13 cellular contexts compared by ENCODE assay signal in the genomic region with DNA sequence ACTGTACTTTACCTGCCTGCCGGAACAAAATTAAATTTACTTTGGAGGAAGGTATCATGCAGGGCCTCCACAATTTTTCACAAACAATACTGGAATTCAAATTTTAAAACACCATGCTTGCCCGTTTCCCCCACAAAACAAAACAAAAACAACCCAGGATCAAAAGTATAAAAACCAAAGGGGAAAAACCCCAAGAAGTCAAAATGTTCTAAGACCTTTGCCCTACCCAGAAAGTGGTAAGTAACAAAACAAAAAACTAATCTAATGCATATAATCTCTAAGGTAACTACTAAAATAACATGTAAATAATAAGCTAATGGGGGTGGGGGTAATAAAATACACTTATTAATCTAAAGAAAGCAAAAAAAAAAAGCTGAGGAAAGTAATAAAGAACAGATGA.
A peak's percentile ranks its signal among the peaks of the same experiment; 100 is the strongest.
DNase-seq lines count a peak whose midpoint lies in the region; ATAC-seq, FAIRE-seq and TF ChIP-seq lines count a peak whose summit lies in the region.
"Had no signal": no experiment of that assay in that cellular context is flagged by ENCODE, and none has a peak within 500 bp of the region (broad histone marks: within the 10 kb centered on the region; RNA-seq: fewer than 3 reads in every experiment).

No MANE protein-coding gene starts in this region.

- no peaks in the 10 kb centered on the region for H3K9me3 Mint-ChIP-seq in CD8-positive, alpha-beta memory T cell
- no peaks in the 10 kb centered on the region for H3K9me3 Mint-ChIP-seq in activated CD8-positive, alpha-beta T cell treated with anti-CD3 and anti-CD28 coated beads, Interleukin-2, amount 10 ng/mL, durations not matched to agents 7 days and 5 days (ENCODE audit: insufficient read depth)
- H3K9me3 Mint-ChIP-seq in naive thymus-derived CD8-positive, alpha-beta T cell = no peaks in the 10 kb centered on the region

- H3K4me3 ChIP-seq in CD8-positive, alpha-beta memory T cell (ENCODE audit: low read length) = peak overlapping the region; percentile 5
- H3K4me3 ChIP-seq: gastroesophageal sphincter, right lobe of liver had no signal

- no peaks in the 10 kb centered on the region for H3K27me3 ChIP-seq in CD8-positive, alpha-beta memory T cell (ENCODE audit: insufficient read depth, low read length, poor library complexity, severe bottlenecking)
- H3K27me3 ChIP-seq: brain microvascular endothelial cell, gastroesophageal sphincter, right lobe of liver had no signal

- H3K4me1 Mint-ChIP-seq in CD8-positive, alpha-beta memory T cell = peaks cover 79 to 96% (median 93%) of the 10 kb centered on the region in 3 donors
- peaks cover 64% of the 10 kb centered on the region for H3K4me1 Mint-ChIP-seq in activated CD8-positive, alpha-beta T cell treated with anti-CD3 and anti-CD28 coated beads, Interleukin-2, amount 10 ng/mL, durations not matched to agents 7 days and 5 days (ENCODE audit: low read depth)
- peaks cover 43 to 93% (median 76%) of the 10 kb centered on the region in 4 donors for H3K4me1 Mint-ChIP-seq in naive thymus-derived CD8-positive, alpha-beta T cell

- H3K9me3 ChIP-seq in CD8-positive, alpha-beta memory T cell (ENCODE audit: low read length) = no peaks in the 10 kb centered on the region
- H3K9me3 ChIP-seq: gastroesophageal sphincter, right lobe of liver had no signal

- H3K4me3 Mint-ChIP-seq in CD8-positive, alpha-beta memory T cell = peak overlapping the region; percentile 14 to 85 (median 60)
- peak overlapping the region; percentile 15 for H3K4me3 Mint-ChIP-seq in activated CD8-positive, alpha-beta T cell treated with anti-CD3 and anti-CD28 coated beads, Interleukin-2, amount 10 ng/mL, durations not matched to agents 7 days and 5 days
- peak overlapping the region in 9 of 10 donors; percentile 43 to 80 (median 67) for H3K4me3 Mint-ChIP-seq in naive thymus-derived CD8-positive, alpha-beta T cell

- peak overlapping the region; percentile 2 to 89 (median 71) for H3K27ac Mint-ChIP-seq in CD8-positive, alpha-beta memory T cell
- peak overlapping the region; percentile 71 for H3K27ac Mint-ChIP-seq in activated CD8-positive, alpha-beta T cell treated with anti-CD3 and anti-CD28 coated beads, Interleukin-2, amount 10 ng/mL, durations not matched to agents 7 days and 5 days
- H3K27ac Mint-ChIP-seq in naive thymus-derived CD8-positive, alpha-beta T cell = peak overlapping the region; percentile 6 to 85 (median 45)

- peak; percentile 15 for FAIRE-seq in H54 (lab: Jason Lieb, UNC)

- TF ChIP-seq POLR2A in H54 (IDR thresholded peaks at IDR 0.05; ENCODE audit: low read depth, low read length) = no peak

- H3K36me3 Mint-ChIP-seq in CD8-positive, alpha-beta memory T cell = peaks cover 0 to 12% (median 1%) of the 10 kb centered on the region in 3 donors
- H3K36me3 Mint-ChIP-seq in activated CD8-positive, alpha-beta T cell treated with anti-CD3 and anti-CD28 coated beads, Interleukin-2, amount 10 ng/mL, durations not matched to agents 7 days and 5 days (ENCODE audit: low read depth) = peaks cover 24% of the 10 kb centered on the region
- H3K36me3 Mint-ChIP-seq in naive thymus-derived CD8-positive, alpha-beta T cell = peaks cover 0 to 20% (median 4%) of the 10 kb centered on the region in 3 donors

- CTCF ChIA-PET in CD8-positive, alpha-beta memory T cell (lab: Charles Lee) = no interaction called here
- CTCF ChIA-PET in activated CD8-positive, alpha-beta T cell treated with anti-CD3 and anti-CD28 coated beads, Interleukin-2, amount 10 ng/mL, durations not matched to agents 7 days and 5 days (lab: Charles Lee) = interaction anchor here (1.4 kb wide), 1 partner anchor 9 kb away, joined by 4 read pairs; no protein-coding TSS in a partner anchor

- ATAC-seq in activated CD8-positive, alpha-beta T cell treated with anti-CD3 and anti-CD28 coated beads, Interleukin-2, amount 10 ng/mL, durations not matched to agents 7 days and 5 days = no peak
- no peak for ATAC-seq in naive thymus-derived CD8-positive, alpha-beta T cell
- no peak for ATAC-seq in GM21717 (IDR thresholded peaks at IDR 0.05; ENCODE audit: unreplicated experiment)
- ATAC-seq: gastroesophageal sphincter had no signal

- DNase-seq in CD8-positive, alpha-beta memory T cell = peak in 1 of 5 donors; percentile 4
- DNase-seq in H54 (ENCODE audit: insufficient read length, low spot score) = no peak
- no peak for DNase-seq in activated CD8-positive, alpha-beta T cell treated with anti-CD3 and anti-CD28 coated beads, Interleukin-2, amount 10 ng/mL, durations not matched to agents 7 days and 5 days
- no peak for DNase-seq in naive thymus-derived CD8-positive, alpha-beta T cell
- DNase-seq in superior temporal gyrus (ENCODE audit: extremely low spot score) = no peak
- no peak for DNase-seq in NCI-H1417 treated with DMSO at 0.1 percent for 48 hours (lab: John Stamatoyannopoulos, UW)
- DNase-seq: brain microvascular endothelial cell, islet precursor cell, NCI-H1694 treated with DMSO at 0.1 percent for 48 hours, NCI-H526, right lobe of liver had no signal

- POLR2A ChIA-PET in CD8-positive, alpha-beta memory T cell (lab: Charles Lee) = no interaction called here
- POLR2A ChIA-PET in activated CD8-positive, alpha-beta T cell treated with anti-CD3 and anti-CD28 coated beads, Interleukin-2, amount 10 ng/mL, durations not matched to agents 7 days and 5 days (lab: Charles Lee) = interaction anchor here (0.9 to 2.4 kb wide), 3 partner anchors 59 to 63 kb away, joined by 3 to 13 read pairs (median 3); a partner anchor contains a TSS
- POLR2A ChIA-PET in naive thymus-derived CD8-positive, alpha-beta T cell (lab: Charles Lee) = interaction anchor here (0.7 kb wide), 1 partner anchor 51 kb away, joined by 3 read pairs; no protein-coding TSS in a partner anchor

- H3K27ac ChIP-seq in CD8-positive, alpha-beta memory T cell (ENCODE audit: low read depth, low read length) = no peak overlapping the region
- H3K27ac ChIP-seq: brain microvascular endothelial cell, right lobe of liver had no signal

- H3K4me1 ChIP-seq in CD8-positive, alpha-beta memory T cell (ENCODE audit: insufficient read depth, low read length) = peaks cover 58% of the 10 kb centered on the region

- no peaks in the 10 kb centered on the region for H3K27me3 Mint-ChIP-seq in CD8-positive, alpha-beta memory T cell
- H3K27me3 Mint-ChIP-seq in activated CD8-positive, alpha-beta T cell treated with anti-CD3 and anti-CD28 coated beads, Interleukin-2, amount 10 ng/mL, durations not matched to agents 7 days and 5 days (ENCODE audit: low read depth) = no peaks in the 10 kb centered on the region
- no peaks in the 10 kb centered on the region for H3K27me3 Mint-ChIP-seq in naive thymus-derived CD8-positive, alpha-beta T cell

- H3K36me3 ChIP-seq in CD8-positive, alpha-beta memory T cell (ENCODE audit: insufficient read depth, low read length) = no peaks in the 10 kb centered on the region
- H3K36me3 ChIP-seq: gastroesophageal sphincter, right lobe of liver had no signal

Comparison
In these comparisons a context has a peak if more than half of its experiments do, and no peak if none do; other contexts are left out.
1. H3K4me3 Mint-ChIP-seq: peak in every context shown above with its lines; median percentile 67 in naive thymus-derived CD8-positive, alpha-beta T cell; 60 in CD8-positive, alpha-beta memory T cell; 15 in activated CD8-positive, alpha-beta T cell treated with anti-CD3 and anti-CD28 coated beads, Interleukin-2, amount 10 ng/mL, durations not matched to agents 7 days and 5 days.